In genomic region chr4:166073783-166074182, GRCh38 we compare ENCODE assay signal across 19 cellular contexts.
A peak's percentile ranks its signal among the peaks of the same experiment; 100 is the strongest.
DNase-seq lines count a peak whose midpoint lies in the region; ATAC-seq, FAIRE-seq and TF ChIP-seq lines count a peak whose summit lies in the region.
"Had no signal": no experiment of that assay in that cellular context is flagged by ENCODE, and none has a peak within 500 bp of the region (broad histone marks: within the 10 kb centered on the region; RNA-seq: fewer than 3 reads in every experiment).

No MANE protein-coding gene starts in this region.

- WGBS in GM12878 (ENCODE audit: insufficient coverage, insufficient replicate concordance, low lambda C conversion rate, missing lambda C conversion rate): 11% methylated on average over 6 of the region's 6 CpGs

- H3K27me3 ChIP-seq in GM12878 (replicated peaks in 1 of 2; ENCODE audit: control insufficient read depth in 2 of 2, insufficient read depth in 2 of 2, low read length in 1 of 2): no peaks in the 10 kb centered on the region
- no peaks in the 10 kb centered on the region for H3K27me3 ChIP-seq in neural cell (ENCODE audit: insufficient read depth, low read depth, low read length)
- H3K27me3 ChIP-seq: BLaER1 had no signal

- TF ChIP-seq RAD21 in GM12878 (IDR thresholded peaks at IDR 0.05; ENCODE audit: insufficient read depth, low read depth, low read length) (no peak), neural cell (conservative IDR thresholded peaks at IDR 0.05) (no peak)

- POLR2A ChIA-PET in HEK293T (lab: Yijun Ruan, JAX) (no interaction called here), GM12878 (lab: Charles Lee) (interaction anchor here (1.1 kb wide), 1 partner anchor 33 kb away, joined by 4 read pairs; no protein-coding TSS in a partner anchor)

- no TSS peak for BruUV-seq in GM12878 (replicated peaks; lab: Mats Ljungman, UMichigan)

- RAD21 ChIA-PET in GM12878 (lab: Charles Lee; ENCODE audit: unreplicated experiment): interaction anchor here (1.7 to 1.8 kb wide), 2 partner anchors 16 to 24 kb away, joined by 4 to 6 read pairs; no protein-coding TSS in a partner anchor

- in situ Hi-C loops in GM12878 (cut with MboI): no loop called here

- intact Hi-C loops in GM12878 (cut with micrococcal nuclease; ENCODE audit: unreplicated experiment): no loop called here

- CTCF ChIA-PET in HEK293T (lab: Yijun Ruan, JAX): no interaction called here
- CTCF ChIA-PET in GM12878 (lab: Yijun Ruan, JAX): no interaction called here

- TF ChIP-seq EP300 in GM12878 (IDR thresholded peaks at IDR 0.05; ENCODE audit: borderline replicate concordance in 1 of 2, control insufficient read depth in 1 of 2, low read depth in 2 of 2, low read length in 2 of 2) (no peak), neural cell (conservative IDR thresholded peaks at IDR 0.05; ENCODE audit: poor library complexity, severe bottlenecking) (peak; percentile 100)

- H3K36me3 ChIP-seq in GM12878 (ENCODE audit: control insufficient read depth in 2 of 2, insufficient read depth in 2 of 2, low read length in 1 of 2) (no peaks in the 10 kb centered on the region), neural cell (ENCODE audit: insufficient read depth, low read length) (no peaks in the 10 kb centered on the region)
- H3K36me3 ChIP-seq: BLaER1, HAP-1 had no signal

- FAIRE-seq in GM12878 (lab: Jason Lieb, UNC): no peak
- FAIRE-seq: A204.1, G401.6, H54 had no signal

- H2AFZ ChIP-seq in GM12878 (ENCODE audit: control insufficient read depth, low read depth, low read length) (no peak overlapping the region), neural cell (ENCODE audit: low read depth, low read length) (no peak overlapping the region)

- H4K20me1 ChIP-seq in GM12878 (ENCODE audit: control insufficient read depth, insufficient read depth): no peaks in the 10 kb centered on the region
- H4K20me1 ChIP-seq in neural cell (ENCODE audit: insufficient read depth): no peaks in the 10 kb centered on the region
- H4K20me1 ChIP-seq: BLaER1 had no signal

- H3K27ac ChIP-seq in GM12878 (ENCODE audit: control insufficient read depth, insufficient read depth) (no peak overlapping the region), neural cell (ENCODE audit: low read length) (no peak overlapping the region)
- H3K27ac ChIP-seq: 22Rv1, BLaER1, C4-2B had no signal

- ATAC-seq in GM12878: peak; percentile 48
- ATAC-seq in GM18873 (IDR thresholded peaks at IDR 0.05; ENCODE audit: low FRiP score, unreplicated experiment): no peak
- ATAC-seq in GM18870 (IDR thresholded peaks at IDR 0.05; ENCODE audit: unreplicated experiment): no peak
- ATAC-seq: CD8-positive, alpha-beta T cell had no signal

- H3K4me3 ChIP-seq in GM12878 (no peak overlapping the region), neural cell (ENCODE audit: low read length) (no peak overlapping the region)
- H3K4me3 ChIP-seq: BLaER1, HAP-1 had no signal

- SMC1A ChIA-PET in GM12878 (lab: Charles Lee; ENCODE audit: uncharacterized antibody, unreplicated experiment): interaction anchor here (0.6 to 2.3 kb wide), 4 partner anchors 9 to 568 kb away, joined by 3 to 9 read pairs (median 5); no protein-coding TSS in a partner anchor

- H3K79me2 ChIP-seq in GM12878 (ENCODE audit: control insufficient read depth, insufficient read depth, low read length): no peaks in the 10 kb centered on the region
- H3K79me2 ChIP-seq in neural cell (replicated peaks; ENCODE audit: insufficient read depth, low read length): no peaks in the 10 kb centered on the region

- TF ChIP-seq CTCF in GM12878 (IDR thresholded peaks at IDR 0.05 in 2 of 3, conservative IDR thresholded peaks at IDR 0.05 in 1 of 3; ENCODE audit: control insufficient read depth in 2 of 3, extremely low read depth in 1 of 3, insufficient read depth in 1 of 3, low read depth in 3 of 3, low read length in 3 of 3) (no peak), neural cell (IDR thresholded peaks at IDR 0.05; ENCODE audit: poor library complexity, severe bottlenecking) (no peak)

- DNase-seq in HEK293T (ENCODE audit: extremely low spot score) (no peak), GM12878 (ENCODE audit: low read depth, low spot score) (no peak), HUDEP-2 (lab: John Stamatoyannopoulos, UW; ENCODE audit: unreplicated experiment in 76 of 76) (no peak)
- DNase-seq: Caco-2; CD4-positive, CD25-positive, alpha-beta regulatory T cell; CD8-positive, alpha-beta T cell; DMS153; DND-41; GOT3 had no signal

- H3K9ac ChIP-seq in GM12878 (ENCODE audit: control insufficient read depth, insufficient read depth, low read length): no peak overlapping the region
- no peak overlapping the region for H3K9ac ChIP-seq in neural cell (ENCODE audit: low read length)
- H3K9ac ChIP-seq: BLaER1 had no signal

- no peaks in the 10 kb centered on the region for H3K9me2 ChIP-seq in neural cell (ENCODE audit: insufficient read depth, low read length)

- no peaks in the 10 kb centered on the region for H3F3A ChIP-seq in neural cell (ENCODE audit: insufficient read depth, low read length, poor library complexity, severe bottlenecking)

- no peak for TF ChIP-seq POLR2A in GM12878 (IDR thresholded peaks at IDR 0.05; ENCODE audit: low read depth, low read length)

- H3K9me3 ChIP-seq in GM12878 (replicated peaks; ENCODE audit: control insufficient read depth, insufficient read depth, low read length): no peaks in the 10 kb centered on the region
- no peaks in the 10 kb centered on the region for H3K9me3 ChIP-seq in neural cell (ENCODE audit: low read length)
- H3K9me3 ChIP-seq: BLaER1, Caco-2, HAP-1 had no signal

- H3K4me1 ChIP-seq in GM12878 (ENCODE audit: control insufficient read depth, insufficient read depth, low read length): no peaks in the 10 kb centered on the region
- H3K4me1 ChIP-seq: BLaER1, Caco-2 had no signal

- H3K4me2 ChIP-seq in GM12878 (ENCODE audit: control insufficient read depth, insufficient read depth) (no peak overlapping the region), neural cell (ENCODE audit: low read length) (no peak overlapping the region)
- H3K4me2 ChIP-seq: BLaER1 had no signal

TF ChIP-seq in HEK293T, 16 proteins besides CTCF, POLR2A, EP300 and RAD21:
- TF ChIP-seq BHLHE40 (IDR thresholded peaks at IDR 0.05; ENCODE audit: borderline replicate concordance) (no peak), FOXK2 (IDR thresholded peaks at IDR 0.05) (no peak), ELF4 (IDR thresholded peaks at IDR 0.05) (no peak), TARDBP (IDR thresholded peaks at IDR 0.05) (no peak), PKNOX1 (IDR thresholded peaks at IDR 0.05) (0 out of 2 replicates have a peak, but pooled peaks have one; percentile 10)

TF ChIP-seq in GM12878, 131 proteins besides CTCF, POLR2A, EP300 and RAD21:
- TF ChIP-seq PKNOX1 (IDR thresholded peaks at IDR 0.05) (peak; percentile 85), TCF3 (IDR thresholded peaks at IDR 0.05; ENCODE audit: borderline replicate concordance, insufficient read depth, low read depth, low read length) (no peak)

TF ChIP-seq in neural cell, 6 proteins besides CTCF, POLR2A, EP300 and RAD21:
- TF ChIP-seq SMC3 (conservative IDR thresholded peaks at IDR 0.05; ENCODE audit: poor library complexity) (no peak), REST (IDR thresholded peaks at IDR 0.05; ENCODE audit: borderline replicate concordance) (no peak), MXI1 (conservative IDR thresholded peaks at IDR 0.05; ENCODE audit: poor library complexity, severe bottlenecking) (no peak), EZH2 (IDR thresholded peaks at IDR 0.05; ENCODE audit: borderline replicate concordance, insufficient read depth, low read length, poor library complexity, severe bottlenecking) (no peak), TAF1 (IDR thresholded peaks at IDR 0.05; ENCODE audit: low read depth) (no peak), POLR2AphosphoS5 (IDR thresholded peaks at IDR 0.05) (peak; percentile 99)
